ENCODE assay signal across 1 cellular context in the genomic region with DNA sequence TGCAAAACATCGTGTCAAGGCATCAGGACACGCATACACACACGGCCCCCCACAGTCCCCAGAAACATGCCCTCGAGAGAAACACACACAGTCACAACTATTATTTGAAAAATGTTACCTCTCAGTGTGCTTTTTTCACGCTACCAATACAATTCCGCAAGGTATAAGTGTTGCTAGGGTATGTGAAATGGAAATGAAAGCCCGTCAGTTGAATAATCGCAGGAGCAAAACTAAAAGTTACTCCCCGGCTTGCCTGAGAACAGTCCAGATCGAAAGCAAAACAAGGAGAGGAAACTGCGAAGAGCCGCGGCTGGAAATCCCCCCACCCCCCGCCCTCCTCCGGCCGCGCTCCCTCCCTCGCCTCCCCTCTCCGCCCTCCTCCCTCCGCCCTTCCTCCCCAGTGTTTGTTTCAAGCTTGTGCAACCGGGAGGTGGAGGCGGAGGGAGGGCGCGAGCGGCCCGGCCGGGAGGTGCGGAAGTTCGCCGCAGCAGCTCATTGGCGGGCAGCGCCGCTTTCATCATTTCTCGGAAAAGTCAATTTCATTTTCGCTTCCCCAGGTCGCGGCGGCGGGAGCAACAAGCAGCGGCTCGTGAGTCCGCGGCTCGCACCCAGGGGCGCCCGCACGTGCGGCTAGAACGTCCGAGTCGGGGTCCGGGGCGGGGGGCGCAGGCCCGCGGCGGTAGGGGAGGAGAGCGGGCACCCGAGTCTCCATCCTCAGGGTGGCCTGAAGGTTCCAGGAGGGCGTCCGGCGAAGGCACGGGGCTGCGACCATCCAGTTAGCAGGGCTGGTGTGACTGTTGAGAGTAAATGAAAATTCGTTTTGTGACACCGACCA.
TF ChIP-seq lines count a peak whose summit lies in the region.

Gene IRF2, minus strand, starts transcription at position 290 of the 835 bp plus-strand sequence. CDS start 45,486 bp downstream, outside the sequence.

TF ChIP-seq in K562, 482 proteins besides CTCF, POLR2A, EP300 and RAD21 (continued from another document and continues in another):
- TF ChIP-seq, protein P1, sequence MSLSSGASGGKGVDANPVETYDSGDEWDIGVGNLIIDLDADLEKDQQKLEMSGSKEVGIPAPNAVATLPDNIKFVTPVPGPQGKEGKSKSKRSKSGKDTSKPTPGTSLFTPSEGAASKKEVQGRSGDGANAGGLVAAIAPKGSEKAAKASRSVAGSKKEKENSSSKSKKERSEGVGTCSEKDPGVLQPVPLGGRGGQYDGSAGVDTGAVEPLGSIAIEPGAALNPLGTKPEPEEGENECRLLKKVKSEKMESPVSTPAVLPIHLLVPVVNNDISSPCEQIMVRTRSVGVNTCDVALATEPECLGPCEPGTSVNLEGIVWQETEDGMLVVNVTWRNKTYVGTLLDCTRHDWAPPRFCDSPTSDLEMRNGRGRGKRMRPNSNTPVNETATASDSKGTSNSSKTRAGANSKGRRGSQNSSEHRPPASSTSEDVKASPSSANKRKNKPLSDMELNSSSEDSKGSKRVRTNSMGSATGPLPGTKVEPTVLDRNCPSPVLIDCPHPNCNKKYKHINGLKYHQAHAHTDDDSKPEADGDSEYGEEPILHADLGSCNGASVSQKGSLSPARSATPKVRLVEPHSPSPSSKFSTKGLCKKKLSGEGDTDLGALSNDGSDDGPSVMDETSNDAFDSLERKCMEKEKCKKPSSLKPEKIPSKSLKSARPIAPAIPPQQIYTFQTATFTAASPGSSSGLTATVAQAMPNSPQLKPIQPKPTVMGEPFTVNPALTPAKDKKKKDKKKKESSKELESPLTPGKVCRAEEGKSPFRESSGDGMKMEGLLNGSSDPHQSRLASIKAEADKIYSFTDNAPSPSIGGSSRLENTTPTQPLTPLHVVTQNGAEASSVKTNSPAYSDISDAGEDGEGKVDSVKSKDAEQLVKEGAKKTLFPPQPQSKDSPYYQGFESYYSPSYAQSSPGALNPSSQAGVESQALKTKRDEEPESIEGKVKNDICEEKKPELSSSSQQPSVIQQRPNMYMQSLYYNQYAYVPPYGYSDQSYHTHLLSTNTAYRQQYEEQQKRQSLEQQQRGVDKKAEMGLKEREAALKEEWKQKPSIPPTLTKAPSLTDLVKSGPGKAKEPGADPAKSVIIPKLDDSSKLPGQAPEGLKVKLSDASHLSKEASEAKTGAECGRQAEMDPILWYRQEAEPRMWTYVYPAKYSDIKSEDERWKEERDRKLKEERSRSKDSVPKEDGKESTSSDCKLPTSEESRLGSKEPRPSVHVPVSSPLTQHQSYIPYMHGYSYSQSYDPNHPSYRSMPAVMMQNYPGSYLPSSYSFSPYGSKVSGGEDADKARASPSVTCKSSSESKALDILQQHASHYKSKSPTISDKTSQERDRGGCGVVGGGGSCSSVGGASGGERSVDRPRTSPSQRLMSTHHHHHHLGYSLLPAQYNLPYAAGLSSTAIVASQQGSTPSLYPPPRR (CRISPR knock-in tag; IDR thresholded peaks at IDR 0.05; ENCODE audit: borderline replicate concordance): no peak
- no peak; the same call in 1 of the 2 replicates for TF ChIP-seq ZBED1 (IDR thresholded peaks at IDR 0.05)
- TF ChIP-seq NFYB (IDR thresholded peaks at IDR 0.05; ENCODE audit: extremely low read depth, insufficient read length): peak; percentile 53
- TF ChIP-seq WHSC1 (IDR thresholded peaks at IDR 0.05; ENCODE audit: low read length): no peak
- no peak for TF ChIP-seq ZNF436 (CRISPR knock-in tag; IDR thresholded peaks at IDR 0.05)
- TF ChIP-seq MBD2 (IDR thresholded peaks at IDR 0.05; ENCODE audit: borderline replicate concordance, low read depth): peak; percentile 37; the same call in 1 of the 2 replicates
- TF ChIP-seq HINFP (tag; conservative IDR thresholded peaks at IDR 0.05; ENCODE audit: low read depth): no peak
- no peak for TF ChIP-seq ZNF197 (CRISPR knock-in tag; IDR thresholded peaks at IDR 0.05; ENCODE audit: low read depth)
- TF ChIP-seq CREBBP (IDR thresholded peaks at IDR 0.05; ENCODE audit: low read depth, low read length): no peak
- TF ChIP-seq HNRNPUL1 (IDR thresholded peaks at IDR 0.05; ENCODE audit: low read length): no peak
- TF ChIP-seq HMGN3 (IDR thresholded peaks at IDR 0.05; ENCODE audit: borderline replicate concordance, extremely low read depth, insufficient read length, low read depth, low read length): peak; percentile 88
- TF ChIP-seq SRF (CRISPR knock-in tag; IDR thresholded peaks at IDR 0.05): peak in 1 of 2 experiments; percentile 78; a peak in 1 of 4 replicates
- TF ChIP-seq ZFPM2 (CRISPR knock-in tag; IDR thresholded peaks at IDR 0.05): no peak
- no peak for TF ChIP-seq ZNF584 (CRISPR knock-in tag; IDR thresholded peaks at IDR 0.05; ENCODE audit: low read depth)
- TF ChIP-seq MYBL2 (IDR thresholded peaks at IDR 0.05; ENCODE audit: low read depth): no peak
- no peak for TF ChIP-seq MYBL2 (CRISPR knock-in tag; IDR thresholded peaks at IDR 0.05; ENCODE audit: borderline replicate concordance)
- no peak for TF ChIP-seq ETV6 (IDR thresholded peaks at IDR 0.05; ENCODE audit: borderline replicate concordance in 1 of 2, low read depth in 2 of 2, low read length in 1 of 2)
- no peak for TF ChIP-seq ETV6 (CRISPR knock-in tag; IDR thresholded peaks at IDR 0.05; ENCODE audit: borderline replicate concordance)
- TF ChIP-seq SMC3 (conservative IDR thresholded peaks at IDR 0.05; ENCODE audit: insufficient read depth, low read depth, low read length): no peak
- TF ChIP-seq DPF2 (IDR thresholded peaks at IDR 0.05): no peak
- TF ChIP-seq MED1 (CRISPR knock-in tag; IDR thresholded peaks at IDR 0.05; ENCODE audit: borderline replicate concordance): no peak
- TF ChIP-seq ZNF445 (CRISPR knock-in tag; IDR thresholded peaks at IDR 0.05; ENCODE audit: low read depth): no peak
- peak; percentile 44; the same call in 1 of the 2 replicates for TF ChIP-seq ZNF766 (CRISPR knock-in tag; conservative IDR thresholded peaks at IDR 0.05)
- TF ChIP-seq, protein P2, sequence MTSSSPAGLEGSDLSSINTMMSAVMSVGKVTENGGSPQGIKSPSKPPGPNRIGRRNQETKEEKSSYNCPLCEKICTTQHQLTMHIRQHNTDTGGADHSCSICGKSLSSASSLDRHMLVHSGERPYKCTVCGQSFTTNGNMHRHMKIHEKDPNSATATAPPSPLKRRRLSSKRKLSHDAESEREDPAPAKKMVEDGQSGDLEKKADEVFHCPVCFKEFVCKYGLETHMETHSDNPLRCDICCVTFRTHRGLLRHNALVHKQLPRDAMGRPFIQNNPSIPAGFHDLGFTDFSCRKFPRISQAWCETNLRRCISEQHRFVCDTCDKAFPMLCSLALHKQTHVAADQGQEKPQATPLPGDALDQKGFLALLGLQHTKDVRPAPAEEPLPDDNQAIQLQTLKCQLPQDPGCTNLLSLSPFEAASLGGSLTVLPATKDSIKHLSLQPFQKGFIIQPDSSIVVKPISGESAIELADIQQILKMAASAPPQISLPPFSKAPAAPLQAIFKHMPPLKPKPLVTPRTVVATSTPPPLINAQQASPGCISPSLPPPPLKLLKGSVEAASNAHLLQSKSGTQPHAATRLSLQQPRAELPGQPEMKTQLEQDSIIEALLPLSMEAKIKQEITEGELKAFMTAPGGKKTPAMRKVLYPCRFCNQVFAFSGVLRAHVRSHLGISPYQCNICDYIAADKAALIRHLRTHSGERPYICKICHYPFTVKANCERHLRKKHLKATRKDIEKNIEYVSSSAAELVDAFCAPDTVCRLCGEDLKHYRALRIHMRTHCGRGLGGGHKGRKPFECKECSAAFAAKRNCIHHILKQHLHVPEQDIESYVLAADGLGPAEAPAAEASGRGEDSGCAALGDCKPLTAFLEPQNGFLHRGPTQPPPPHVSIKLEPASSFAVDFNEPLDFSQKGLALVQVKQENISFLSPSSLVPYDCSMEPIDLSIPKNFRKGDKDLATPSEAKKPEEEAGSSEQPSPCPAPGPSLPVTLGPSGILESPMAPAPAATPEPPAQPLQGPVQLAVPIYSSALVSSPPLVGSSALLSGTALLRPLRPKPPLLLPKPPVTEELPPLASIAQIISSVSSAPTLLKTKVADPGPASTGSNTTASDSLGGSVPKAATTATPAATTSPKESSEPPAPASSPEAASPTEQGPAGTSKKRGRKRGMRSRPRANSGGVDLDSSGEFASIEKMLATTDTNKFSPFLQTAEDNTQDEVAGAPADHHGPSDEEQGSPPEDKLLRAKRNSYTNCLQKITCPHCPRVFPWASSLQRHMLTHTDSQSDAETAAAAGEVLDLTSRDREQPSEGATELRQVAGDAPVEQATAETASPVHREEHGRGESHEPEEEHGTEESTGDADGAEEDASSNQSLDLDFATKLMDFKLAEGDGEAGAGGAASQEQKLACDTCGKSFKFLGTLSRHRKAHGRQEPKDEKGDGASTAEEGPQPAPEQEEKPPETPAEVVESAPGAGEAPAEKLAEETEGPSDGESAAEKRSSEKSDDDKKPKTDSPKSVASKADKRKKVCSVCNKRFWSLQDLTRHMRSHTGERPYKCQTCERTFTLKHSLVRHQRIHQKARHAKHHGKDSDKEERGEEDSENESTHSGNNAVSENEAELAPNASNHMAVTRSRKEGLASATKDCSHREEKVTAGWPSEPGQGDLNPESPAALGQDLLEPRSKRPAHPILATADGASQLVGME (CRISPR knock-in tag; IDR thresholded peaks at IDR 0.05): 0 out of 2 replicates have a peak, but pooled peaks have one; percentile 16
- peak in 1 of 2 experiments; percentile 77; a peak in 2 of 4 replicates for TF ChIP-seq HDAC1 (IDR thresholded peaks at IDR 0.05)
- no peak for TF ChIP-seq NCOA1 (IDR thresholded peaks at IDR 0.05; ENCODE audit: low read depth)
- TF ChIP-seq HCFC1 (IDR thresholded peaks at IDR 0.05; ENCODE audit: low read depth, low read length): peak; percentile 29; the same call in 1 of the 2 replicates
- TF ChIP-seq CLOCK (CRISPR knock-in tag; IDR thresholded peaks at IDR 0.05; ENCODE audit: borderline replicate concordance): no peak
- no peak for TF ChIP-seq FOXA1 (IDR thresholded peaks at IDR 0.05; ENCODE audit: borderline replicate concordance)
- TF ChIP-seq POLR2G (IDR thresholded peaks at IDR 0.05; ENCODE audit: low read depth, low read length): peak; percentile 98
- no peak for TF ChIP-seq CEBPZ (IDR thresholded peaks at IDR 0.05; ENCODE audit: borderline replicate concordance, low read depth, low read length)
